In genomic region chr9:21989440-21990189, GRCh38 we compare ENCODE assay signal across 1 cellular context.
TF ChIP-seq lines count a peak whose summit lies in the region.

No MANE protein-coding gene starts in this region.

TF ChIP-seq in IMR-90, 13 proteins besides CTCF, POLR2A, EP300 and RAD21:
- TF ChIP-seq MAFK (IDR thresholded peaks at IDR 0.05; ENCODE audit: low read depth, low read length): no peak
- TF ChIP-seq CHD1 (IDR thresholded peaks at IDR 0.05; ENCODE audit: low read depth, low read length): no peak
- no peak for TF ChIP-seq RFX5 (IDR thresholded peaks at IDR 0.05; ENCODE audit: low read depth, low read length)
- TF ChIP-seq, protein P1, sequence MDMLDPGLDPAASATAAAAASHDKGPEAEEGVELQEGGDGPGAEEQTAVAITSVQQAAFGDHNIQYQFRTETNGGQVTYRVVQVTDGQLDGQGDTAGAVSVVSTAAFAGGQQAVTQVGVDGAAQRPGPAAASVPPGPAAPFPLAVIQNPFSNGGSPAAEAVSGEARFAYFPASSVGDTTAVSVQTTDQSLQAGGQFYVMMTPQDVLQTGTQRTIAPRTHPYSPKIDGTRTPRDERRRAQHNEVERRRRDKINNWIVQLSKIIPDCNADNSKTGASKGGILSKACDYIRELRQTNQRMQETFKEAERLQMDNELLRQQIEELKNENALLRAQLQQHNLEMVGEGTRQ (IDR thresholded peaks at IDR 0.05; ENCODE audit: low read depth, low read length): no peak
- no peak for TF ChIP-seq SMC3 (IDR thresholded peaks at IDR 0.05; ENCODE audit: low read depth, low read length)
- no peak for TF ChIP-seq MXI1 (IDR thresholded peaks at IDR 0.05; ENCODE audit: borderline replicate concordance, low read depth, low read length)
- TF ChIP-seq NFE2L2 (IDR thresholded peaks at IDR 0.05; ENCODE audit: low read depth, low read length): no peak
- TF ChIP-seq MAZ (IDR thresholded peaks at IDR 0.05; ENCODE audit: borderline replicate concordance, low read depth, low read length): no peak
- TF ChIP-seq RCOR1 (IDR thresholded peaks at IDR 0.05; ENCODE audit: insufficient replicate concordance, low read length): no peak
- TF ChIP-seq BHLHE40 (IDR thresholded peaks at IDR 0.05; ENCODE audit: low read depth, low read length): no peak
- no peak for TF ChIP-seq FOS (IDR thresholded peaks at IDR 0.05; ENCODE audit: low read depth, low read length)
- no peak for TF ChIP-seq CEBPB (IDR thresholded peaks at IDR 0.05; ENCODE audit: low read depth, low read length)
- TF ChIP-seq, protein P2, sequence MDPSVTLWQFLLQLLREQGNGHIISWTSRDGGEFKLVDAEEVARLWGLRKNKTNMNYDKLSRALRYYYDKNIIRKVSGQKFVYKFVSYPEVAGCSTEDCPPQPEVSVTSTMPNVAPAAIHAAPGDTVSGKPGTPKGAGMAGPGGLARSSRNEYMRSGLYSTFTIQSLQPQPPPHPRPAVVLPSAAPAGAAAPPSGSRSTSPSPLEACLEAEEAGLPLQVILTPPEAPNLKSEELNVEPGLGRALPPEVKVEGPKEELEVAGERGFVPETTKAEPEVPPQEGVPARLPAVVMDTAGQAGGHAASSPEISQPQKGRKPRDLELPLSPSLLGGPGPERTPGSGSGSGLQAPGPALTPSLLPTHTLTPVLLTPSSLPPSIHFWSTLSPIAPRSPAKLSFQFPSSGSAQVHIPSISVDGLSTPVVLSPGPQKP (IDR thresholded peaks at IDR 0.05; ENCODE audit: borderline replicate concordance, low read depth, low read length): no peak
